In genomic region chr17:6797718-6798351, GRCh38 we compare ENCODE assay signal across 16 cellular contexts. TPM values are rescaled to one million over a fixed set of nuclear protein-coding genes. Genes with fewer than 3 reads are reported as not detected.
"Had no signal": no experiment of that assay in that cellular context is flagged by ENCODE, and none has a peak within 500 bp of the region (broad histone marks: within the 10 kb centered on the region; RNA-seq: fewer than 3 reads in every experiment).

No MANE protein-coding gene starts in this region.

- H3K27me3 ChIP-seq: brain microvascular endothelial cell had no signal

- DNase-seq: activated CD4-positive, alpha-beta T cell treated with anti-CD3 and anti-CD28 coated beads for 36 hours; activated CD8-positive, alpha-beta T cell treated with anti-CD3 and anti-CD28 coated beads, Interleukin-2, amount 10 ng/mL, durations not matched to agents 7 days and 5 days; activated gamma-delta T cell treated with Interleukin-2 at 50 U/mL for 16 hours; activated naive CD8-positive, alpha-beta T cell treated with anti-CD3 and anti-CD28 coated beads for 36 hours; brain microvascular endothelial cell; cerebellar nuclear complex; effector CD8-positive, alpha-beta T cell; foreskin melanocyte; head of caudate nucleus; naive thymus-derived CD8-positive, alpha-beta T cell; T-helper 17 cell had no signal

- FAIRE-seq: islet of Langerhans had no signal

- H3K9me3 ChIP-seq: neutrophil had no signal

- ATAC-seq: activated CD4-positive, alpha-beta T cell treated with anti-CD3 and anti-CD28 coated beads for 36 hours; activated CD8-positive, alpha-beta T cell treated with anti-CD3 and anti-CD28 coated beads, Interleukin-2, amount 10 ng/mL, durations not matched to agents 7 days and 5 days; naive thymus-derived CD8-positive, alpha-beta T cell; T-helper 17 cell had no signal

- H3K27ac ChIP-seq: brain microvascular endothelial cell, neutrophil had no signal

RNA-seq across cellular contexts. Expression of gene FBXO39, which starts 21.8 kb away (rescaled TPM):
- total RNA-seq: activated naive CD8-positive, alpha-beta T cell treated with anti-CD3 and anti-CD28 coated beads for 36 hours had no signal

RNA-seq across cellular contexts. Expression of gene TEKT1, which starts 33.7 kb away (rescaled TPM):
- total RNA-seq: activated CD4-positive, alpha-beta T cell treated with anti-CD3 and anti-CD28 coated beads for 36 hours; activated CD8-positive, alpha-beta T cell treated with anti-CD3 and anti-CD28 coated beads, Interleukin-2, amount 10 ng/mL, durations not matched to agents 7 days and 5 days; activated naive CD8-positive, alpha-beta T cell treated with anti-CD3 and anti-CD28 coated beads for 36 hours; mucosa of gallbladder; naive thymus-derived CD8-positive, alpha-beta T cell; renal cortical epithelial cell; ureter had no signal
- polyA plus RNA-seq: naive thymus-derived CD8-positive, alpha-beta T cell had no signal
